29 cellular contexts compared by ENCODE assay signal in the genomic region with DNA sequence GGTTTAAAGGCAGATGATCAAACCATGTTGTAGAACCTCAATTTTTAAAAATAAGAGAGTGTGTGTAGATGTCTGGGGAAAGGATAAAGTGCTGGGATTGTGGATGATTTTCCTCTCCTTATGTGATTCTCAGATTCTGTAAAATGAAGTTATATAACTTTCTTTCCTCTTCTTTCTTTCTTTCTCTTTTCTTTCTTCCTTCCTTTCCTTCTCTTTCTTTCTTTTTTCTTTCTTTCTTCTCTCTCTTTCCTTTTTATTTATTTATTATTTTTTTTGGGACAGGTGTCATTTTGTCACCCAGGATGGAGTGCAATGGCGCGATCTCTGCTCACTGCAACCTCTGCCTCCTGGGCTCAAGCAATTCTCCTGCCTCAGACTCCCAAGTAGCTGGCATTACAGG.
"Had no signal": no experiment of that assay in that cellular context is flagged by ENCODE, and none has a peak within 500 bp of the region (broad histone marks: within the 10 kb centered on the region; RNA-seq: fewer than 3 reads in every experiment).

No MANE protein-coding gene starts in this region.

- H3K27ac ChIP-seq: left lung, lower lobe of right lung, pancreas, prostate gland, skin epidermis, suprapubic skin, thoracic aorta, tibial artery, upper lobe of right lung had no signal

- H3K9me3 ChIP-seq: left lung, lower lobe of right lung, pancreas, prostate gland, suprapubic skin, thoracic aorta, tibial artery, upper lobe of right lung had no signal

- DNase-seq: hypothalamus; immature natural killer cell; left colon; mammary epithelial cell; mesendoderm; naive B cell; nucleus accumbens; retina; stimulated activated CD4-positive, alpha-beta T cell treated with anti-CD3 and anti-CD28 coated beads, Interleukin-12 subunit alpha, Interleukin-12 subunit beta, amount 100 ng/mL, for 4 hours; stimulated activated CD4-positive, alpha-beta T cell treated with anti-CD3 and anti-CD28 coated beads, Interleukin-15, amount 100 ng/mL, for 24 hours; stimulated activated CD4-positive, alpha-beta T cell treated with anti-CD3 and anti-CD28 coated beads, Interleukin-2, amount 100 ng/mL, for 24 hours; stimulated activated CD4-positive, alpha-beta T cell treated with anti-CD3 and anti-CD28 coated beads, Interleukin-4, amount 100 ng/mL, for 1 hour; stimulated activated naive CD4-positive, alpha-beta T cell; tibial artery; trophoblast cell; upper lobe of right lung had no signal

- H3K4me3 ChIP-seq: left lung, lower lobe of right lung, pancreas, prostate gland, skin epidermis, suprapubic skin, thoracic aorta, tibial artery, upper lobe of right lung had no signal

- H3K27me3 ChIP-seq: left lung, pancreas, suprapubic skin, tibial artery, upper lobe of right lung had no signal

- H3K36me3 Mint-ChIP-seq: immature natural killer cell, mesothelial cell of epicardium, naive B cell had no signal

- H3K27me3 Mint-ChIP-seq: naive B cell; stimulated activated naive CD8-positive, alpha-beta T cell treated with anti-CD3 and anti-CD28 coated beads, Interleukin-15, Interleukin-2, amounts not matched to agents 100 ng/mL and 50 ng/mL, for 24 hours had no signal

- H3K4me3 Mint-ChIP-seq: immature natural killer cell; mesothelial cell of epicardium; nephron; neural crest cell; stimulated activated naive CD8-positive, alpha-beta T cell treated with anti-CD3 and anti-CD28 coated beads, Interleukin-15, Interleukin-2, amounts not matched to agents 100 ng/mL and 50 ng/mL, for 24 hours had no signal

- ATAC-seq: left colon, left lung, lower lobe of right lung, pancreas, right cardiac atrium, sciatic nerve, upper lobe of right lung had no signal

- H3K27ac Mint-ChIP-seq: immature natural killer cell; mesothelial cell of epicardium; nephron; stimulated activated naive CD8-positive, alpha-beta T cell treated with anti-CD3 and anti-CD28 coated beads, Interleukin-15, Interleukin-2, amounts not matched to agents 100 ng/mL and 50 ng/mL, for 24 hours had no signal

- H3K36me3 ChIP-seq: left lung, lower lobe of right lung, pancreas, prostate gland, suprapubic skin, thoracic aorta, tibial artery, upper lobe of right lung had no signal

- H3K9me3 Mint-ChIP-seq: immature natural killer cell; mesothelial cell of epicardium; naive B cell; nephron; neural crest cell; stimulated activated naive CD8-positive, alpha-beta T cell treated with anti-CD3 and anti-CD28 coated beads, Interleukin-15, Interleukin-2, amounts not matched to agents 100 ng/mL and 50 ng/mL, for 24 hours had no signal

- H3K4me1 ChIP-seq: lower lobe of right lung, pancreas, prostate gland, upper lobe of right lung had no signal
